In genomic region chr3:100496711-100497261, GRCh38 we compare ENCODE assay signal across 1 cellular context.
TF ChIP-seq lines count a peak whose summit lies in the region.

No MANE protein-coding gene starts in this region.

TF ChIP-seq in WTC11, 78 proteins besides CTCF, POLR2A, EP300 and RAD21 (continued from another document):
- TF ChIP-seq ZNF512 (CRISPR knock-in tag; IDR thresholded peaks at IDR 0.05; ENCODE audit: borderline replicate concordance) (no peak), IRF1 (CRISPR knock-in tag; IDR thresholded peaks at IDR 0.05) (no peak), ZNF532 (CRISPR knock-in tag; IDR thresholded peaks at IDR 0.05; ENCODE audit: borderline replicate concordance) (no peak), ZNF138 (CRISPR knock-in tag; conservative IDR thresholded peaks at IDR 0.05) (no peak), PREB (CRISPR knock-in tag; IDR thresholded peaks at IDR 0.05; ENCODE audit: borderline replicate concordance) (no peak), AR (CRISPR knock-in tag; IDR thresholded peaks at IDR 0.05) (no peak), ZNF232 (CRISPR knock-in tag; IDR thresholded peaks at IDR 0.05) (no peak)
